Comparison of ENCODE assay signal across 9 cellular contexts in the genomic region with DNA sequence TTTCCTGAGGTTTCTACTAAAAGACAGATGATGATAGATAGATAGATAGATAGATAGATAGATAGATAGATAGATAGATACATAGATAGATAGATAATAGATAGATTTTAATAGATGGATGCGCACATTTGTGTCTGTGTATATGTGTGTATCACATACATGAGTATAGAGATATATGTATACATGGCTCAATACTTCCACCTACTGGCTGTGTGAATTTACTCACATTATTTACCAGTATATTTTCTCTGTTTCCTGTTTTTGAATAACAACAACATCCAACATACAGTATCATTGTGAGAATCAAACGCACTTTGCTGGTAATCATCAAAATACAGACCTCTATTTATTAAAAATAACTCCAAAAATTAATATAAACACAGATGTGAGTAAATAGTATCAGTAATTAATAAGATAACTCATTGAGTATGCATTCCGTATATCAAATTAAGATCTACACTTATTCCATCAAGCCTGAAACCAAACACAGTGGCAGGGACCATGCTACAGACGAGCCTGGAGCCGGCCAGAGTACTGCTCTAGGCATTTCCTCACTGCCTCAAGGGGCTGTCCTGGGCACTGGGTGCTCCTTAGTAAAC.
DNase-seq lines count a peak whose midpoint lies in the region; ATAC-seq and TF ChIP-seq lines count a peak whose summit lies in the region.
"Had no signal": no experiment of that assay in that cellular context is flagged by ENCODE, and none has a peak within 500 bp of the region (broad histone marks: within the 10 kb centered on the region; RNA-seq: fewer than 3 reads in every experiment).

No MANE protein-coding gene starts in this region.

- no peaks in the 10 kb centered on the region for H3K9me3 Mint-ChIP-seq in activated naive CD8-positive, alpha-beta T cell treated with anti-CD3 and anti-CD28 coated beads for 36 hours
- no peaks in the 10 kb centered on the region for H3K9me3 Mint-ChIP-seq in activated CD8-positive, alpha-beta memory T cell treated with anti-CD3 and anti-CD28 coated beads, Interleukin-2, amount 10 ng/mL, durations not matched to agents 7 days and 5 days (ENCODE audit: low read depth)

- H3K27me3 Mint-ChIP-seq in activated naive CD8-positive, alpha-beta T cell treated with anti-CD3 and anti-CD28 coated beads for 36 hours, result no peaks in the 10 kb centered on the region
- no peaks in the 10 kb centered on the region for H3K27me3 Mint-ChIP-seq in activated CD8-positive, alpha-beta memory T cell treated with anti-CD3 and anti-CD28 coated beads, Interleukin-2, amount 10 ng/mL, durations not matched to agents 7 days and 5 days

- no peaks in the 10 kb centered on the region for H3K4me1 Mint-ChIP-seq in activated naive CD8-positive, alpha-beta T cell treated with anti-CD3 and anti-CD28 coated beads for 36 hours
- H3K4me1 Mint-ChIP-seq in activated CD8-positive, alpha-beta memory T cell treated with anti-CD3 and anti-CD28 coated beads, Interleukin-2, amount 10 ng/mL, durations not matched to agents 7 days and 5 days, result no peaks in the 10 kb centered on the region
- H3K4me1 Mint-ChIP-seq: IgD-negative memory B cell had no signal

- H3K9me3 ChIP-seq in RWPE2 (ENCODE audit: severe bottlenecking), result no peaks in the 10 kb centered on the region

- TF ChIP-seq CTCF in RWPE2 (IDR thresholded peaks at IDR 0.05; ENCODE audit: poor library complexity, severe bottlenecking) (peak; percentile 90), fibroblast of mammary gland (conservative IDR thresholded peaks at IDR 0.05; ENCODE audit: control insufficient read depth, insufficient read depth, low read depth, low read length) (peak; percentile 49), retinal pigment epithelial cell (conservative IDR thresholded peaks at IDR 0.05; ENCODE audit: low read depth, low read length) (peak; percentile 39)

- peaks cover 5% of the 10 kb centered on the region for H3K4me1 ChIP-seq in RWPE2 (ENCODE audit: insufficient read depth, poor library complexity, severe bottlenecking)

- no peaks in the 10 kb centered on the region for H3K36me3 Mint-ChIP-seq in activated naive CD8-positive, alpha-beta T cell treated with anti-CD3 and anti-CD28 coated beads for 36 hours
- no peaks in the 10 kb centered on the region for H3K36me3 Mint-ChIP-seq in activated CD8-positive, alpha-beta memory T cell treated with anti-CD3 and anti-CD28 coated beads, Interleukin-2, amount 10 ng/mL, durations not matched to agents 7 days and 5 days
- H3K36me3 Mint-ChIP-seq: IgD-negative memory B cell had no signal

- H3K27ac ChIP-seq in RWPE2 (ENCODE audit: poor library complexity, severe bottlenecking), result no peak overlapping the region

- ATAC-seq in GM21526 (IDR thresholded peaks at IDR 0.05; ENCODE audit: low FRiP score, unreplicated experiment) (peak; percentile 83), RWPE2 (ENCODE audit: low read depth) (peak; percentile 70)
- no peak for ATAC-seq in activated CD8-positive, alpha-beta memory T cell treated with anti-CD3 and anti-CD28 coated beads, Interleukin-2, amount 10 ng/mL, durations not matched to agents 7 days and 5 days

- DNase-seq in DMS114 treated with DMSO at 0.1 percent for 48 hours (lab: John Stamatoyannopoulos, UW; ENCODE audit: unreplicated experiment), result peak; percentile 56
- DNase-seq in LoVo (ENCODE audit: low spot score), result peak; percentile 72
- no peak for DNase-seq in RWPE2 (ENCODE audit: low spot score)
- DNase-seq in fibroblast of mammary gland (ENCODE audit: low read depth), result peak; percentile 76
- no peak for DNase-seq in retinal pigment epithelial cell (ENCODE audit: low read depth)
- no peak for DNase-seq in activated naive CD8-positive, alpha-beta T cell treated with anti-CD3 and anti-CD28 coated beads for 36 hours
- no peak for DNase-seq in activated CD8-positive, alpha-beta memory T cell treated with anti-CD3 and anti-CD28 coated beads, Interleukin-2, amount 10 ng/mL, durations not matched to agents 7 days and 5 days

- H3K36me3 ChIP-seq in RWPE2 (ENCODE audit: low read depth), result no peaks in the 10 kb centered on the region

- H3K27ac Mint-ChIP-seq in activated naive CD8-positive, alpha-beta T cell treated with anti-CD3 and anti-CD28 coated beads for 36 hours, result no peak overlapping the region
- no peak overlapping the region for H3K27ac Mint-ChIP-seq in activated CD8-positive, alpha-beta memory T cell treated with anti-CD3 and anti-CD28 coated beads, Interleukin-2, amount 10 ng/mL, durations not matched to agents 7 days and 5 days
- H3K27ac Mint-ChIP-seq: IgD-negative memory B cell had no signal

- H3K4me3 Mint-ChIP-seq in activated naive CD8-positive, alpha-beta T cell treated with anti-CD3 and anti-CD28 coated beads for 36 hours, result no peak overlapping the region
- H3K4me3 Mint-ChIP-seq in activated CD8-positive, alpha-beta memory T cell treated with anti-CD3 and anti-CD28 coated beads, Interleukin-2, amount 10 ng/mL, durations not matched to agents 7 days and 5 days, result no peak overlapping the region
- H3K4me3 Mint-ChIP-seq: IgD-negative memory B cell had no signal

- H3K4me3 ChIP-seq in RWPE2 (ENCODE audit: severe bottlenecking) (no peak overlapping the region), fibroblast of mammary gland (ENCODE audit: control insufficient read depth, low read depth, low read length) (no peak overlapping the region), retinal pigment epithelial cell (ENCODE audit: low read length) (no peak overlapping the region)

- CTCF ChIA-PET in activated CD8-positive, alpha-beta memory T cell treated with anti-CD3 and anti-CD28 coated beads, Interleukin-2, amount 10 ng/mL, durations not matched to agents 7 days and 5 days (lab: Charles Lee), result interaction anchor here (0.7 to 1.4 kb wide), 2 partner anchors 1280 to 1321 kb away, joined by 3 to 4 read pairs; no protein-coding TSS in a partner anchor

- no peaks in the 10 kb centered on the region for H3K27me3 ChIP-seq in RWPE2 (ENCODE audit: insufficient read depth, poor library complexity, severe bottlenecking)

Comparison
In these comparisons a context has a peak if more than half of its experiments do, and no peak if none do; other contexts are left out.
1. DNase-seq: peak in DMS114 treated with DMSO at 0.1 percent for 48 hours (single experiment), LoVo (single experiment) and fibroblast of mammary gland (single experiment); none in RWPE2 (single experiment), retinal pigment epithelial cell (single experiment), activated naive CD8-positive, alpha-beta T cell treated with anti-CD3 and anti-CD28 coated beads for 36 hours (single experiment) and activated CD8-positive, alpha-beta memory T cell treated with anti-CD3 and anti-CD28 coated beads, Interleukin-2, amount 10 ng/mL, durations not matched to agents 7 days and 5 days (single experiment).
2. CTCF ChIP-seq: peak in every context shown above with its lines; median percentile 90 in RWPE2; 49 in fibroblast of mammary gland; 39 in retinal pigment epithelial cell.